ENCODE assay signal across 1 cellular context in the genomic region with DNA sequence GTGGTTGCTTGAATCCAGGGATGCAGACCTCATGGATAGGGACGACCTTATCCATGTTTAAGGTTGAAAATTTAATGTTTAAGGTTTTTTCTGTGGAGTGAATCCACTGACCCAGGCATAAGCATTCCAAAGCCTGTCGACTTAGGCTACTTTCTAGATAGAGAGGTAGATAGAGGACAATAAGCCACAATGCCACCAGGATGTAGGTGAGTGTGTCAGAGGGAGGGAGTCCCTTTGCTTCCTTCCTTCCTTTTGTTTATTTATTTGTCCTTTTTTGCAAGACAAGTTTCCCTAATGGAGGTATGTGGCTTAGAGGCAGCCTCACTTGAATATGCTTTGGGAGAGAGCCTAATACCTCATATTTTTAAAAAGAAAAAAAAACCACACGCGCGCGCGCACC.
TF ChIP-seq lines count a peak whose summit lies in the region.

No MANE protein-coding gene starts in this region.

TF ChIP-seq in IMR-90, 13 proteins besides CTCF, POLR2A, EP300 and RAD21 (continued from another document):
- TF ChIP-seq, protein P1, sequence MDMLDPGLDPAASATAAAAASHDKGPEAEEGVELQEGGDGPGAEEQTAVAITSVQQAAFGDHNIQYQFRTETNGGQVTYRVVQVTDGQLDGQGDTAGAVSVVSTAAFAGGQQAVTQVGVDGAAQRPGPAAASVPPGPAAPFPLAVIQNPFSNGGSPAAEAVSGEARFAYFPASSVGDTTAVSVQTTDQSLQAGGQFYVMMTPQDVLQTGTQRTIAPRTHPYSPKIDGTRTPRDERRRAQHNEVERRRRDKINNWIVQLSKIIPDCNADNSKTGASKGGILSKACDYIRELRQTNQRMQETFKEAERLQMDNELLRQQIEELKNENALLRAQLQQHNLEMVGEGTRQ (IDR thresholded peaks at IDR 0.05; ENCODE audit: low read depth, low read length): no peak
- TF ChIP-seq CHD1 (IDR thresholded peaks at IDR 0.05; ENCODE audit: low read depth, low read length): no peak
